ENCODE assay signal across 15 cellular contexts in genomic region chr6:77926198-77926752, GRCh38.
A peak's percentile ranks its signal among the peaks of the same experiment; 100 is the strongest.
DNase-seq lines count a peak whose midpoint lies in the region; TF ChIP-seq lines count a peak whose summit lies in the region.
"Had no signal": no experiment of that assay in that cellular context is flagged by ENCODE, and none has a peak within 500 bp of the region (broad histone marks: within the 10 kb centered on the region; RNA-seq: fewer than 3 reads in every experiment).

No MANE protein-coding gene starts in this region.

- H3K4me3 Mint-ChIP-seq in H9 (no peak overlapping the region), neural progenitor cell (no peak overlapping the region), immature natural killer cell (no peak overlapping the region)
- H3K4me3 Mint-ChIP-seq: activated CD8-positive, alpha-beta memory T cell treated with anti-CD3 and anti-CD28 coated beads, Interleukin-2, amount 10 ng/mL, durations not matched to agents 7 days and 5 days had no signal

- TF ChIP-seq CTCF in H9 (conservative IDR thresholded peaks at IDR 0.05) (peak; percentile 75), OCI-LY1 (IDR thresholded peaks at IDR 0.05; ENCODE audit: low read length) (peak; percentile 22), neural progenitor cell (IDR thresholded peaks at IDR 0.05) (peak; percentile 67)

- no peaks in the 10 kb centered on the region for H3K23me2 ChIP-seq in H9 (ENCODE audit: insufficient read length, low read depth, low read length, poor library complexity, severe bottlenecking)

- no peak overlapping the region for H3K23ac ChIP-seq in H9 (ENCODE audit: insufficient read length, low read depth, low read length)

- no peak overlapping the region for H2BK5ac ChIP-seq in H9 (ENCODE audit: insufficient read length, low read length)

- H3K4me3 ChIP-seq in OCI-LY1 (ENCODE audit: low read depth, low read length, poor library complexity, severe bottlenecking) (no peak overlapping the region), neural progenitor cell (no peak overlapping the region)
- H3K4me3 ChIP-seq: PC-9 had no signal

- no peak overlapping the region for H2AK5ac ChIP-seq in H9 (ENCODE audit: insufficient read length, low read length)

- H3K36me3 ChIP-seq in OCI-LY1 (ENCODE audit: insufficient read depth, low read length) (no peaks in the 10 kb centered on the region), neural progenitor cell (no peaks in the 10 kb centered on the region)

- H4K20me1 ChIP-seq in H9 (ENCODE audit: control insufficient read depth, insufficient read depth, insufficient read length) (no peaks in the 10 kb centered on the region), OCI-LY1 (ENCODE audit: insufficient read depth, low read length) (no peaks in the 10 kb centered on the region), neural progenitor cell (ENCODE audit: low read depth) (no peaks in the 10 kb centered on the region)

- H3K9me3 ChIP-seq in H9 (ENCODE audit: control insufficient read depth, low read depth, low read length) (no peaks in the 10 kb centered on the region), OCI-LY1 (ENCODE audit: low read length) (no peaks in the 10 kb centered on the region), neural progenitor cell (ENCODE audit: low read depth) (no peaks in the 10 kb centered on the region)

- H3K9me3 Mint-ChIP-seq in H9 (no peaks in the 10 kb centered on the region; a peak in 1 of 5 replicates), neural progenitor cell (no peaks in the 10 kb centered on the region), immature natural killer cell (peaks cover 7 to 31% (median 9%) of the 10 kb centered on the region in 6 donors)

- H3K4ac ChIP-seq in H9 (ENCODE audit: low read depth, low read length) = no peak overlapping the region

- DNase-seq in H9 (no peak), dermis blood vessel endothelial cell (peak; percentile 29), neural progenitor cell (ENCODE audit: low spot score) (peak; percentile 60), immature natural killer cell (no peak), kidney glomerular epithelial cell (lab: John Stamatoyannopoulos, UW) (no peak)
- no peak for DNase-seq in stimulated activated naive CD4-positive, alpha-beta T cell treated with Interleukin-2 at 50 U/mL for 16 hours (lab: John Stamatoyannopoulos, UW)
- no peak for DNase-seq in stimulated activated CD4-positive, alpha-beta T cell treated with anti-CD3 and anti-CD28 coated beads, Interleukin-4, amount 100 ng/mL, for 4 hours
- DNase-seq: activated CD8-positive, alpha-beta memory T cell treated with anti-CD3 and anti-CD28 coated beads, Interleukin-2, amount 10 ng/mL, durations not matched to agents 7 days and 5 days; effector memory CD4-positive, alpha-beta T cell; midbrain; NCI-H1694; PC-9; substantia nigra; T1000 had no signal

- no peaks in the 10 kb centered on the region for H3K27me3 ChIP-seq in H9 (ENCODE audit: insufficient read depth, low read length)
- H3K27me3 ChIP-seq in OCI-LY1 (ENCODE audit: insufficient read depth, low read length) = no peaks in the 10 kb centered on the region
- no peaks in the 10 kb centered on the region for H3K27me3 ChIP-seq in neural progenitor cell

- no peaks in the 10 kb centered on the region for H3K4me1 ChIP-seq in H9 (ENCODE audit: insufficient read depth, low read length)
- no peaks in the 10 kb centered on the region for H3K4me1 ChIP-seq in OCI-LY1 (ENCODE audit: insufficient read depth, low read length, severe bottlenecking)
- no peaks in the 10 kb centered on the region for H3K4me1 ChIP-seq in neural progenitor cell

- H3K79me2 ChIP-seq in H9 (ENCODE audit: insufficient read depth, low read length) (no peaks in the 10 kb centered on the region), OCI-LY1 (ENCODE audit: insufficient read depth, low read length) (no peaks in the 10 kb centered on the region), neural progenitor cell (ENCODE audit: low read depth) (no peaks in the 10 kb centered on the region)

- H3K79me1 ChIP-seq in H9 (ENCODE audit: insufficient read depth, low read depth, low read length, poor library complexity, severe bottlenecking) = no peaks in the 10 kb centered on the region

- H3K27ac Mint-ChIP-seq in H9 = no peak overlapping the region
- H3K27ac Mint-ChIP-seq in neural progenitor cell = no peak overlapping the region
- H3K27ac Mint-ChIP-seq in immature natural killer cell = no peak overlapping the region
- H3K27ac Mint-ChIP-seq: activated CD8-positive, alpha-beta memory T cell treated with anti-CD3 and anti-CD28 coated beads, Interleukin-2, amount 10 ng/mL, durations not matched to agents 7 days and 5 days had no signal

- no peaks in the 10 kb centered on the region for H3K9me2 ChIP-seq in OCI-LY1 (ENCODE audit: low read depth, low read length)

- H4K91ac ChIP-seq in H9 (ENCODE audit: insufficient read length, low read depth, low read length) = no peak overlapping the region

- no peak overlapping the region for H3K56ac ChIP-seq in H9 (ENCODE audit: insufficient read length, low read depth, low read length)

- H3K27me3 Mint-ChIP-seq in H9 (ENCODE audit: low read depth) (no peaks in the 10 kb centered on the region), neural progenitor cell (ENCODE audit: insufficient read depth, low read depth) (no peaks in the 10 kb centered on the region), immature natural killer cell (ENCODE audit: low read depth in 3 of 3) (no peaks in the 10 kb centered on the region)
- H3K27me3 Mint-ChIP-seq: activated CD8-positive, alpha-beta memory T cell treated with anti-CD3 and anti-CD28 coated beads, Interleukin-2, amount 10 ng/mL, durations not matched to agents 7 days and 5 days had no signal

- no peak overlapping the region for H3K14ac ChIP-seq in H9 (ENCODE audit: insufficient read depth, low read length)

- H2BK12ac ChIP-seq in H9 (ENCODE audit: insufficient read length, low read depth, low read length) = no peak overlapping the region

- no peak overlapping the region for H2BK120ac ChIP-seq in H9 (ENCODE audit: low read depth, low read length, poor library complexity, severe bottlenecking)

- H3K4me1 Mint-ChIP-seq in H9 (no peaks in the 10 kb centered on the region), neural progenitor cell (no peaks in the 10 kb centered on the region), immature natural killer cell (no peaks in the 10 kb centered on the region)
- H3K4me1 Mint-ChIP-seq: activated CD8-positive, alpha-beta memory T cell treated with anti-CD3 and anti-CD28 coated beads, Interleukin-2, amount 10 ng/mL, durations not matched to agents 7 days and 5 days had no signal

- H3K36me3 Mint-ChIP-seq in H9 (ENCODE audit: insufficient read depth in 1 of 3, low read depth in 3 of 3) (no peaks in the 10 kb centered on the region), neural progenitor cell (no peaks in the 10 kb centered on the region), immature natural killer cell (no peaks in the 10 kb centered on the region)
- H3K36me3 Mint-ChIP-seq: activated CD8-positive, alpha-beta memory T cell treated with anti-CD3 and anti-CD28 coated beads, Interleukin-2, amount 10 ng/mL, durations not matched to agents 7 days and 5 days had no signal

- no peak overlapping the region for H4K5ac ChIP-seq in H9 (ENCODE audit: insufficient read length, low read depth, low read length)

- no peak overlapping the region for H2BK15ac ChIP-seq in H9 (ENCODE audit: low read depth, low read length)

- no peak overlapping the region for H3K27ac ChIP-seq in H9 (ENCODE audit: insufficient read length, low read depth, low read length)
- no peak overlapping the region for H3K27ac ChIP-seq in OCI-LY1 (ENCODE audit: low read depth, low read length, poor library complexity, severe bottlenecking)
- H3K27ac ChIP-seq in neural progenitor cell = no peak overlapping the region
- H3K27ac ChIP-seq: PC-9 had no signal

- H2BK20ac ChIP-seq in H9 (ENCODE audit: low read depth, low read length, poor library complexity, severe bottlenecking) = no peak overlapping the region

- no peak overlapping the region for H3K18ac ChIP-seq in H9 (ENCODE audit: insufficient read length, low read depth, low read length)

- H3K4me2 ChIP-seq in H9 (ENCODE audit: insufficient read depth, insufficient read length, low read length) = no peak overlapping the region
- no peak overlapping the region for H3K4me2 ChIP-seq in OCI-LY1 (ENCODE audit: low read length)
- no peak overlapping the region for H3K4me2 ChIP-seq in neural progenitor cell
- H3K4me2 ChIP-seq: PC-9 had no signal

- H2AFZ ChIP-seq in H9 (ENCODE audit: low read length) (no peak overlapping the region), OCI-LY1 (ENCODE audit: low read length) (no peak overlapping the region), neural progenitor cell (replicated peaks) (no peak overlapping the region)
- H2AFZ ChIP-seq: PC-9 had no signal

- H3F3A ChIP-seq in OCI-LY1 (ENCODE audit: insufficient read depth, low read length) (no peaks in the 10 kb centered on the region), neural progenitor cell (ENCODE audit: low read depth) (no peaks in the 10 kb centered on the region)

- WGBS in H9 (ENCODE audit: extremely low coverage, insufficient read length, low lambda C conversion rate) = no CpG with 5 or more reads among the region's 3 CpGs

- H3K9ac ChIP-seq in H9 (ENCODE audit: extremely low read depth, insufficient read length, low read length) (no peak overlapping the region), OCI-LY1 (ENCODE audit: low read length) (no peak overlapping the region), neural progenitor cell (no peak overlapping the region)

- H3T11ph ChIP-seq in H9 (ENCODE audit: low read length) = no peak overlapping the region

- H4K8ac ChIP-seq in H9 (replicated peaks; ENCODE audit: insufficient read length, low read depth, low read length) = no peak overlapping the region

Comparison
In these comparisons a context has a peak if more than half of its experiments do, and no peak if none do; other contexts are left out.
1. DNase-seq: peak in dermis blood vessel endothelial cell (single experiment) and neural progenitor cell (single experiment); none in H9 (single experiment), immature natural killer cell (0 of 3), stimulated activated naive CD4-positive, alpha-beta T cell treated with Interleukin-2 at 50 U/mL for 16 hours (single experiment), stimulated activated CD4-positive, alpha-beta T cell treated with anti-CD3 and anti-CD28 coated beads, Interleukin-4, amount 100 ng/mL, for 4 hours (0 of 2) and kidney glomerular epithelial cell (single experiment).
2. CTCF ChIP-seq: peak in every context shown above with its lines; median percentile 75 in H9; 67 in neural progenitor cell; 22 in OCI-LY1.